Comparison of ENCODE assay signal across 8 cellular contexts in genomic region chr16:57775661-57776469, GRCh38. TPM values are rescaled to one million over a fixed set of nuclear protein-coding genes. Genes with fewer than 3 reads are reported as not detected.
A peak's percentile ranks its signal among the peaks of the same experiment; 100 is the strongest.
DNase-seq lines count a peak whose midpoint lies in the region; ATAC-seq and TF ChIP-seq lines count a peak whose summit lies in the region.

No MANE protein-coding gene starts in this region.

- H3K23ac ChIP-seq in neuronal stem cell (ENCODE audit: low read depth, low read length, poor library complexity): peak overlapping the region; percentile 35

- in situ Hi-C loops in G401 (cut with HindIII; ENCODE audit: low sequenced_read_pairs): no loop called here

- peak overlapping the region; percentile 68 for H3K18ac ChIP-seq in neuronal stem cell (ENCODE audit: low read length)

- H3K4ac ChIP-seq in neuronal stem cell (ENCODE audit: low read length): no peak overlapping the region

- no peak overlapping the region for H2BK12ac ChIP-seq in neuronal stem cell (ENCODE audit: low read length)

- H3K27ac ChIP-seq in colonic mucosa (no peak overlapping the region), neuronal stem cell (replicated peaks; ENCODE audit: low read length) (no peak overlapping the region)

- no peak overlapping the region for H4K91ac ChIP-seq in neuronal stem cell (ENCODE audit: low read depth, low read length, poor library complexity)

- H3K27me3 ChIP-seq in colonic mucosa (no peaks in the 10 kb centered on the region), neuronal stem cell (ENCODE audit: control insufficient read depth in 3 of 3, insufficient read depth in 3 of 3, low read depth in 1 of 3, low read length in 3 of 3) (no peaks in the 10 kb centered on the region)

- no peak for ATAC-seq in GM18867 (IDR thresholded peaks at IDR 0.05; ENCODE audit: unreplicated experiment)

- no peaks in the 10 kb centered on the region for H3K36me3 ChIP-seq in colonic mucosa
- H3K36me3 ChIP-seq in neuronal stem cell (replicated peaks in 1 of 2; ENCODE audit: control insufficient read depth in 2 of 2, insufficient read depth in 2 of 2, low read length in 2 of 2): no peaks in the 10 kb centered on the region

- H3K9me3 ChIP-seq in colonic mucosa: no peaks in the 10 kb centered on the region
- H3K9me3 ChIP-seq in neuronal stem cell (replicated peaks in 1 of 2; ENCODE audit: control insufficient read depth in 2 of 2, insufficient read depth in 1 of 2, low read depth in 1 of 2, low read length in 2 of 2): no peaks in the 10 kb centered on the region

- no peak overlapping the region for H2AK5ac ChIP-seq in neuronal stem cell (ENCODE audit: low read depth, low read length)

- no peak overlapping the region for H3K14ac ChIP-seq in neuronal stem cell (ENCODE audit: low read length)

- no CpG with 5 or more reads among the region's 23 CpGs for WGBS in neuronal stem cell (ENCODE audit: extremely low coverage in 2 of 2, insufficient read length in 2 of 2, insufficient replicate concordance in 1 of 2), 2 donors

- H3K9ac ChIP-seq in colonic mucosa (ENCODE audit: low read depth in 2 of 2, low read length in 2 of 2) (no peak overlapping the region), neuronal stem cell (ENCODE audit: low read depth, low read length, poor library complexity) (no peak overlapping the region)

- H3K4me3 ChIP-seq in colonic mucosa (no peak overlapping the region), neuronal stem cell (ENCODE audit: low read length in 2 of 2) (no peak overlapping the region)

- H3K4me2 ChIP-seq in neuronal stem cell (ENCODE audit: insufficient read depth, low read length, poor library complexity, severe bottlenecking): peak overlapping the region; percentile 37

- H4K8ac ChIP-seq in neuronal stem cell (ENCODE audit: low read depth, low read length): peak overlapping the region; percentile 30

- intact Hi-C loops in colonic mucosa (cut with DNase I): no loop called here

- H3K4me1 ChIP-seq in colonic mucosa (no peaks in the 10 kb centered on the region), neuronal stem cell (ENCODE audit: control insufficient read depth in 2 of 2, insufficient read depth in 1 of 2, low read depth in 1 of 2, low read length in 2 of 2) (peaks cover 0 to 14% of the 10 kb centered on the region in 2 donors)

- peak overlapping the region; percentile 16 for H2BK15ac ChIP-seq in neuronal stem cell (ENCODE audit: low read length)

- peak overlapping the region; percentile 81 for H2AFZ ChIP-seq in neuronal stem cell (ENCODE audit: low read length)

- peak overlapping the region; percentile 78 for H2BK5ac ChIP-seq in neuronal stem cell (ENCODE audit: low read length)

- peak; percentile 49 for TF ChIP-seq CTCF in colonic mucosa (IDR thresholded peaks at IDR 0.05)

- no peak overlapping the region for H2BK120ac ChIP-seq in neuronal stem cell (ENCODE audit: low read depth, low read length)

- DNase-seq in G401 (ENCODE audit: low spot score) (peak; percentile 22), NCI-H187 treated with DMSO at 0.1 percent for 48 hours (lab: John Stamatoyannopoulos, UW) (peak; percentile 46), colonic mucosa (peak; percentile 62), neuronal stem cell (ENCODE audit: low spot score) (peak; percentile 81), SKM-1 treated with dmso at 0.1 percent for 144 hours (lab: John Stamatoyannopoulos, UW; ENCODE audit: unreplicated experiment) (no peak), T-helper 1 cell (no peak)
- no peak for DNase-seq in activated T-cell treated with anti-CD3 and anti-CD28 coated beads, Interleukin-2, amount 50 U/mL, for 48 hours

- no peaks in the 10 kb centered on the region for H3K79me1 ChIP-seq in neuronal stem cell (ENCODE audit: low read depth, low read length)

RNA-seq across cellular contexts. Expression of gene KIFC3, which starts 26.4 kb away (rescaled TPM):
- total RNA-seq in G401 (2014; rRNA removed; shearing (Covaris generic)): 44.3 and 53.5 TPM in 2 replicates
- total RNA-seq in colonic mucosa: 1 to 10 TPM; 3.8 to 5.7 TPM
- 1.3 TPM for polyA plus RNA-seq in neuronal stem cell (2013, experiment 1 of 2)
- 1.1 TPM for polyA plus RNA-seq in neuronal stem cell (2013, experiment 2 of 2)

RNA-seq across cellular contexts. Expression of gene KATNB1, which starts 40.3 kb away (rescaled TPM):
- total RNA-seq in G401 (2014; rRNA removed; shearing (Covaris generic)): 46.6 and 55.6 TPM in 2 replicates
- 10 to 100 TPM; 17.0 to 26.3 TPM for total RNA-seq in colonic mucosa
- 31.8 TPM for polyA plus RNA-seq in neuronal stem cell (2013, experiment 1 of 2)
- polyA plus RNA-seq in neuronal stem cell (2013, experiment 2 of 2): 30.8 TPM

Comparison
In these comparisons a context has a peak if more than half of its experiments do, and no peak if none do; other contexts are left out.
1. DNase-seq: peak in G401 (single experiment), NCI-H187 treated with DMSO at 0.1 percent for 48 hours (single experiment), colonic mucosa (single experiment) and neuronal stem cell (single experiment); none in SKM-1 treated with dmso at 0.1 percent for 144 hours (single experiment), T-helper 1 cell (0 of 5) and activated T-cell treated with anti-CD3 and anti-CD28 coated beads, Interleukin-2, amount 50 U/mL, for 48 hours (0 of 2).